ENCODE assay signal across 1 cellular context in genomic region chr2:25170888-25171287, GRCh38.
TF ChIP-seq lines count a peak whose summit lies in the region.

No MANE protein-coding gene starts in this region.

TF ChIP-seq in GM12878, 131 proteins besides CTCF, POLR2A, EP300 and RAD21 (continued from another document):
- TF ChIP-seq PKNOX1 (IDR thresholded peaks at IDR 0.05): no peak
- no peak for TF ChIP-seq POLR2AphosphoS5 (IDR thresholded peaks at IDR 0.05; ENCODE audit: low read length)
- no peak for TF ChIP-seq DPF2 (IDR thresholded peaks at IDR 0.05)
